28 cellular contexts compared by ENCODE assay signal in genomic region chr12:104297477-104298113, GRCh38. TPM values are rescaled to one million over a fixed set of nuclear protein-coding genes. Genes with fewer than 3 reads are reported as not detected.
DNase-seq lines count a peak whose midpoint lies in the region; ATAC-seq, FAIRE-seq and TF ChIP-seq lines count a peak whose summit lies in the region.
"Had no signal": no experiment of that assay in that cellular context is flagged by ENCODE, and none has a peak within 500 bp of the region (broad histone marks: within the 10 kb centered on the region; RNA-seq: fewer than 3 reads in every experiment).

No MANE protein-coding gene starts in this region.

- CTCF ChIA-PET in GM12878 (lab: Yijun Ruan, JAX) = interaction anchor here (1.1 kb wide), 1 partner anchor 9 kb away, joined by 3 read pairs; no protein-coding TSS in a partner anchor

- POLR2A ChIA-PET in GM12878 (lab: Charles Lee) = interaction anchor here (0.7 to 2.3 kb wide), 2 partner anchors 11 to 238 kb away, joined by 4 to 7 read pairs; no protein-coding TSS in a partner anchor

- no peak for TF ChIP-seq POLR2A in GM12878 (IDR thresholded peaks at IDR 0.05; ENCODE audit: low read depth, low read length)

- 98% methylated on average over 10 of the region's 10 CpGs for WGBS in GM12878 (ENCODE audit: insufficient coverage, insufficient replicate concordance, low lambda C conversion rate, missing lambda C conversion rate)

- no peak overlapping the region for H3K4me3 ChIP-seq in GM12878
- H3K4me3 ChIP-seq in skeletal muscle satellite cell (ENCODE audit: low read length) = no peak overlapping the region
- H3K4me3 ChIP-seq: GM23338, heart left ventricle, pancreas had no signal

- H3K4me2 ChIP-seq in GM12878 (ENCODE audit: control insufficient read depth, insufficient read depth) (no peak overlapping the region), skeletal muscle satellite cell (ENCODE audit: low read length) (no peak overlapping the region)
- H3K4me2 ChIP-seq: GM23338 had no signal

- TF ChIP-seq RAD21 in GM12878 (IDR thresholded peaks at IDR 0.05; ENCODE audit: insufficient read depth, low read depth, low read length) = no peak

- ATAC-seq in GM12878 = no peak
- ATAC-seq in HG03095 (IDR thresholded peaks at IDR 0.05; ENCODE audit: unreplicated experiment) = no peak
- no peak for ATAC-seq in HG03378 (IDR thresholded peaks at IDR 0.05; ENCODE audit: unreplicated experiment)
- ATAC-seq: foreskin keratinocyte; GM23338; heart left ventricle; pancreas; right cardiac atrium; stimulated activated memory B cell treated with anti-CD40 and anti-IgM and Interleukin-4, amounts not matched to agents 10 μg/mL and 1 μg/mL and 100 μg/mL, for 72 hours had no signal

- no peak overlapping the region for H3K27ac ChIP-seq in GM12878 (ENCODE audit: control insufficient read depth, insufficient read depth)
- H3K27ac ChIP-seq: foreskin keratinocyte, heart left ventricle, pancreas, RWPE1 had no signal

- peaks cover 59% of the 10 kb centered on the region for H3K79me2 ChIP-seq in GM12878 (ENCODE audit: control insufficient read depth, insufficient read depth, low read length)

- in situ Hi-C loops in GM12878 (cut with MboI) = no loop called here

- RAD21 ChIA-PET in GM12878 (lab: Charles Lee; ENCODE audit: unreplicated experiment) = no interaction called here

- H3K36me3 ChIP-seq in GM12878 (ENCODE audit: control insufficient read depth in 2 of 2, insufficient read depth in 2 of 2, low read length in 1 of 2) = peaks cover 7 to 19% of the 10 kb centered on the region in 2 experiments
- peaks cover 80% of the 10 kb centered on the region for H3K36me3 ChIP-seq in skeletal muscle satellite cell (ENCODE audit: insufficient read depth, low read length)
- H3K36me3 ChIP-seq: pancreas had no signal

- no peak for FAIRE-seq in GM12878 (lab: Jason Lieb, UNC)
- FAIRE-seq: bronchial epithelial cell, GM12892, kidney, pancreas had no signal

- H3K4me1 ChIP-seq in GM12878 (ENCODE audit: control insufficient read depth, insufficient read depth, low read length) (no peaks in the 10 kb centered on the region; the same call in 1 of the 2 replicates), skeletal muscle satellite cell (ENCODE audit: control insufficient read depth, insufficient read depth, low read length) (peaks cover 40% of the 10 kb centered on the region)

- no peak overlapping the region for H2AFZ ChIP-seq in GM12878 (ENCODE audit: control insufficient read depth, low read depth, low read length)
- H2AFZ ChIP-seq: GM23338 had no signal

- no TSS peak for BruUV-seq in GM12878 (replicated peaks; lab: Mats Ljungman, UMichigan)

- intact Hi-C loops in GM12878 (cut with micrococcal nuclease; ENCODE audit: unreplicated experiment) = no loop called here

- SMC1A ChIA-PET in GM12878 (lab: Charles Lee; ENCODE audit: uncharacterized antibody, unreplicated experiment) = interaction anchor here (3.8 kb wide), 1 partner anchor 9 kb away, joined by 26 read pairs; no protein-coding TSS in a partner anchor

- H3K9ac ChIP-seq in GM12878 (ENCODE audit: control insufficient read depth, insufficient read depth, low read length) (no peak overlapping the region), skeletal muscle satellite cell (ENCODE audit: low read depth, low read length) (peak overlapping the region; percentile 3)

- TF ChIP-seq EP300 in GM12878 (IDR thresholded peaks at IDR 0.05; ENCODE audit: borderline replicate concordance in 1 of 2, control insufficient read depth in 1 of 2, low read depth in 2 of 2, low read length in 2 of 2) = no peak

- TF ChIP-seq CTCF in GM12878 (IDR thresholded peaks at IDR 0.05 in 2 of 3, conservative IDR thresholded peaks at IDR 0.05 in 1 of 3; ENCODE audit: control insufficient read depth in 2 of 3, extremely low read depth in 1 of 3, insufficient read depth in 1 of 3, low read depth in 3 of 3, low read length in 3 of 3) = no peak

- no peaks in the 10 kb centered on the region; the same call in 1 of the 2 replicates for H4K20me1 ChIP-seq in GM12878 (ENCODE audit: control insufficient read depth, insufficient read depth)

- H3K9me3 ChIP-seq in GM12878 (replicated peaks; ENCODE audit: control insufficient read depth, insufficient read depth, low read length) (no peaks in the 10 kb centered on the region), skeletal muscle satellite cell (replicated peaks; ENCODE audit: low read length) (no peaks in the 10 kb centered on the region)
- H3K9me3 ChIP-seq: heart left ventricle, pancreas had no signal

- peak; percentile 30 for DNase-seq in EL
- DNase-seq in M059J (ENCODE audit: low read depth) = peak; percentile 73
- DNase-seq in GM12878 (ENCODE audit: low read depth, low spot score) = no peak
- no peak for DNase-seq in NCI-H2196 treated with DMSO at 0.1 percent for 48 hours (lab: John Stamatoyannopoulos, UW; ENCODE audit: unreplicated experiment)
- DNase-seq: activated CD4-positive, alpha-beta T cell treated with anti-CD3 and anti-CD28 coated beads for 48 hours; activated naive CD4-positive, alpha-beta T cell treated with Interleukin-2 at 50 U/mL for 16 hours; amygdala; effector memory CD4-positive, alpha-beta T cell; erythroblast; foreskin keratinocyte; heart left ventricle; kidney; NCI-H1092 treated with DMSO at 0.1 percent for 48 hours; NCI-H1930; NCI-H446; NCI-H774; pancreas; right cardiac atrium; stimulated activated CD4-positive, alpha-beta T cell treated with anti-CD3 and anti-CD28 coated beads, Interleukin-4, amount 100 ng/mL, for 4 hours; substantia nigra had no signal

- H3K27me3 ChIP-seq in GM12878 (replicated peaks in 1 of 2; ENCODE audit: control insufficient read depth in 2 of 2, insufficient read depth in 2 of 2, low read length in 1 of 2) (no peaks in the 10 kb centered on the region), skeletal muscle satellite cell (ENCODE audit: control insufficient read depth, insufficient read depth, low read length) (no peaks in the 10 kb centered on the region)
- H3K27me3 ChIP-seq: foreskin keratinocyte, heart left ventricle, pancreas had no signal

TF ChIP-seq in GM12878, 131 proteins besides CTCF, POLR2A, EP300 and RAD21:
- TF ChIP-seq SMAD1 (IDR thresholded peaks at IDR 0.05; ENCODE audit: low read depth, partially characterized antibody) (no peak), PKNOX1 (IDR thresholded peaks at IDR 0.05) (0 out of 2 replicates have a peak, but pooled peaks have one; percentile 18)

RNA-seq across cellular contexts. Expression of gene EID3, which starts 5.9 kb away (rescaled TPM):
- total RNA-seq in M059J (2014; rRNA removed; shearing (Covaris generic)) = 0.10 and 1.0 TPM in 2 replicates
- 27.6 and 32.9 TPM in 2 replicates for total RNA-seq in GM12878 (2013; cell fraction: nucleolus; rRNA removed)
- total RNA-seq in GM12878 (2014; rRNA removed) (4.1 and 5.0 TPM in 2 replicates), GM12878 (2014; rRNA removed; fragmentation: Illumina TruSeq; extraction: Trizol) (6.4 and 7.0 TPM in 2 replicates), GM12878 (2021) (3.4 and 4.5 TPM in 2 replicates)
- 3.2 TPM for polyA plus RNA-seq in GM12878 (2011; ENCODE audit: low read depth)
- polyA plus RNA-seq in GM12878 (2011; rRNA removed) (0.86 and 0.92 TPM in 2 replicates), GM12878 (2014; fragmentation: Illumina TruSeq; extraction: Trizol) (3.8 and 4.9 TPM in 2 replicates), GM12878 (2014; fragmentation: Nextera tagmentation; extraction: Ambion mirVana) (1 to 10 TPM; 1.6 to 2.2 TPM), GM12878 (2014; rRNA removed) (3.8 and 6.0 TPM in 2 replicates), GM12878 (2016; fragmentation: Nextera tagmentation; extraction: Ambion mirVana) (1 to 10 TPM; 5.0 to 5.4 TPM)
- 0.19 and 0.35 TPM in 2 replicates for polyA plus RNA-seq in GM12878 (2011; cell fraction: cytosol; rRNA removed)
- 1.3 and 3.1 TPM in 2 replicates for polyA plus RNA-seq in GM12878 (2011; cell fraction: nucleus; rRNA removed)
- polyA plus RNA-seq in GM12878 (2012) = 2.7 and 4.7 TPM in 2 replicates
- polyA minus RNA-seq in GM12878 (2011; rRNA and poly(A)+ RNA removed) = 2.9 and 3.2 TPM in 2 replicates
- polyA minus RNA-seq in GM12878 (2011; cell fraction: cytosol; rRNA and poly(A)+ RNA removed) = not detected in 2 replicates
- 3.6 and 10.2 TPM in 2 replicates for polyA minus RNA-seq in GM12878 (2011; cell fraction: nucleus; rRNA and poly(A)+ RNA removed)
- 4.4 and 10.1 TPM in 2 replicates for total RNA-seq in skeletal muscle satellite cell (2012; rRNA removed)

Comparison
In these comparisons a context has a peak if more than half of its experiments do, and no peak if none do; other contexts are left out.
1. DNase-seq: peak in EL (single experiment) and M059J (single experiment); none in GM12878 (single experiment) and NCI-H2196 treated with DMSO at 0.1 percent for 48 hours (single experiment).